ENCODE assay signal across 27 cellular contexts in the genomic region with DNA sequence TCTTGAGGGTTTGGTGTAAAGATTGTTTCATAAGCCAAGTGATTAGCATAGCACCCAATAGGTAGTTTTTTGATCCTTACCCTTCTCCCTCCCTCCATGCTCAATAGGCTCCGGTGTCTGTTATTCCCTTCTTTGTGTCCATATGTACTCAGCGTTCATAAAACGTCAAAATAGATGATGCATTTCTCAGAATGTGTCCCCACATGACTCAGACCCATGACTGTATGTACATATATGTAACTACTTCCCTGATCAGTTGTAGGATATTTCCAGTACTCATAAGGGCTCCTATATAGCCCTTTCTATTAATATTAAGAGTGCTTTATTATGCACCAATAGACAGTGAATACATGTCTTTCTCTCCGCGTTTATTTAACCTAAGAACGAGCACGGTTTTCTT.
"Had no signal": no experiment of that assay in that cellular context is flagged by ENCODE, and none has a peak within 500 bp of the region (broad histone marks: within the 10 kb centered on the region; RNA-seq: fewer than 3 reads in every experiment).

No MANE protein-coding gene starts in this region.

- DNase-seq: activated CD4-positive, alpha-beta T cell treated with anti-CD3 and anti-CD28 coated beads for 1 hour; activated CD4-positive, alpha-beta T cell treated with anti-CD3 and anti-CD28 coated beads for 48 hours; activated CD4-positive, alpha-beta T cell treated with anti-CD3 and anti-CD28 coated beads, Interleukin-2, amount 50 U/mL, for 48 hours; activated CD4-positive, CD25-positive, alpha-beta regulatory T cell; activated CD8-positive, alpha-beta T cell treated with anti-CD3 and anti-CD28 coated beads, Interleukin-2, amount 10 ng/mL, durations not matched to agents 7 days and 5 days; activated gamma-delta T cell; activated naive CD4-positive, alpha-beta T cell treated with Interleukin-2 at 50 U/mL for 16 hours; activated naive CD8-positive, alpha-beta T cell treated with anti-CD3 and anti-CD28 coated beads, Interleukin-2, amount 10 ng/mL, durations not matched to agents 7 days and 5 days; activated T-cell treated with anti-CD3 and anti-CD28 coated beads, Interleukin-2, amount 50 U/mL, for 24 hours; amygdala; caudate nucleus; cerebellar nuclear complex; Kasumi-1; KG1; MG63; NCI-H1105 treated with DMSO at 0.1 percent for 48 hours; NCI-H1436; NCI-H1694; NCI-H2029; NCI-H345; NCI-H524 treated with DMSO at 0.1 percent for 48 hours; SHP77; SJCRH30; T1000; WERI-Rb-1 had no signal

- H3K27me3 ChIP-seq: ascending aorta, MG63, SJCRH30 had no signal

- ATAC-seq: activated CD8-positive, alpha-beta T cell treated with anti-CD3 and anti-CD28 coated beads, Interleukin-2, amount 10 ng/mL, durations not matched to agents 7 days and 5 days had no signal

- H3K4me3 ChIP-seq: ascending aorta, MG63, SJCRH30, SK-N-MC had no signal

- H3K27ac ChIP-seq: ascending aorta, SJCRH30, SK-N-MC, WERI-Rb-1 had no signal

- H3K4me1 ChIP-seq: ascending aorta, SJCRH30 had no signal

- H3K9me3 ChIP-seq: ascending aorta, MG63, SJCRH30 had no signal

- H3K36me3 ChIP-seq: ascending aorta, MG63, SJCRH30, WERI-Rb-1 had no signal
